25 cellular contexts compared by ENCODE assay signal in the genomic region with DNA sequence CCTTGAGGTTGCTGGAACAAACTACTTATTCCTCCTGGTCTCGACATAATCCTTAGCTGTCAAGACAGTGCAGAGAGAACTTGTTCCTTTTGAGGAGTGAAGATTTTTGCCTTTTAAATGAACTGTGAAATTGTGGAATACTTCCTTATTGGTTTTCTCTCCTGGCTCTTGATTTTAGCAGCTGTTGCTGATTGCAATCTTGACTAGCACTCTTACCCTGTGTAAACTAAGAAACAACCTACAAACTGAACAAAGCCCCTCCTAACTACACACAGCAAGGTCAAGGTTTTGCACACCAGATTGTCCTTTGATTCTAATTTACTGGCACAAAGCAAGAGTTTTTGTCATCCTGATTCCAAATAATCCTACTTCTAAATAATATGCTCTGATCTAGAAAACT.
"Had no signal": no experiment of that assay in that cellular context is flagged by ENCODE, and none has a peak within 500 bp of the region (broad histone marks: within the 10 kb centered on the region; RNA-seq: fewer than 3 reads in every experiment).

No MANE protein-coding gene starts in this region.

- ATAC-seq: activated T-helper 17 cell treated with anti-CD3 and anti-CD28 coated beads, Interleukin-2, amount 50 U/mL, for 72 hours; K562; T-helper 17 cell had no signal

- H3K27ac ChIP-seq: brain microvascular endothelial cell, Peyer's patch, RWPE1, SJSA1 had no signal

- H3K36me3 ChIP-seq: brain microvascular endothelial cell, Peyer's patch, SJSA1 had no signal

- H3K4me1 ChIP-seq: SJSA1 had no signal

- H3K27me3 ChIP-seq: brain microvascular endothelial cell, Peyer's patch, SJSA1 had no signal

- H3K9me3 ChIP-seq: Peyer's patch, SJSA1 had no signal

- DNase-seq: activated B cell treated with CpG ODN at 0.5 μM for 24 hours; activated CD4-positive, alpha-beta memory T cell treated with anti-CD3 and anti-CD28 coated beads, Interleukin-2, amount 10 ng/mL, durations not matched to agents 7 days and 5 days; activated CD4-positive, alpha-beta T cell treated with anti-CD3 and anti-CD28 coated beads for 1 hour; activated CD4-positive, alpha-beta T cell treated with anti-CD3 and anti-CD28 coated beads, Interleukin-2, amount 10 ng/mL, durations not matched to agents 7 days and 5 days; activated CD8-positive, alpha-beta memory T cell treated with anti-CD3 and anti-CD28 coated beads, Interleukin-2, amount 50 U/mL, for 4 hours; activated gamma-delta T cell treated with Interleukin-2 at 50 U/mL for 16 hours; activated naive CD4-positive, alpha-beta T cell treated with anti-CD3 and anti-CD28 coated beads, Interleukin-2, amount 50 U/mL, for 16 hours; brain microvascular endothelial cell; cerebellar nuclear complex; Karpas-422; MM.1S; NCI-H1105 treated with DMSO at 0.1 percent for 48 hours; NCI-H1436 treated with DMSO at 0.1 percent for 48 hours; NCI-H187 treated with DMSO at 0.1 percent for 48 hours; NCI-H2081 treated with DMSO at 0.1 percent for 48 hours; NCI-H446; NCI-H524; Peyer's patch; Right ventricle myocardium superior; T-helper 17 cell; T-helper 9 cell had no signal

- H3K27me3 Mint-ChIP-seq: activated B cell treated with CpG ODN at 0.5 μM for 24 hours; activated CD4-positive, alpha-beta memory T cell treated with anti-CD3 and anti-CD28 coated beads, Interleukin-2, amount 10 ng/mL, durations not matched to agents 7 days and 5 days; activated CD4-positive, alpha-beta T cell treated with anti-CD3 and anti-CD28 coated beads, Interleukin-2, amount 10 ng/mL, durations not matched to agents 7 days and 5 days; activated T-helper 17 cell treated with anti-CD3 and anti-CD28 coated beads, Interleukin-2, amount 50 U/mL, for 72 hours; T-helper 17 cell had no signal

- H3K4me1 Mint-ChIP-seq: activated B cell treated with CpG ODN at 0.5 μM for 24 hours; activated T-helper 17 cell treated with anti-CD3 and anti-CD28 coated beads, Interleukin-2, amount 50 U/mL, for 72 hours had no signal

- H3K4me3 ChIP-seq: K562, Peyer's patch, SJSA1 had no signal

- H3K27ac Mint-ChIP-seq: activated B cell treated with CpG ODN at 0.5 μM for 24 hours; activated CD4-positive, alpha-beta memory T cell treated with anti-CD3 and anti-CD28 coated beads, Interleukin-2, amount 10 ng/mL, durations not matched to agents 7 days and 5 days; activated T-helper 17 cell treated with anti-CD3 and anti-CD28 coated beads, Interleukin-2, amount 50 U/mL, for 72 hours; T-helper 17 cell had no signal

- H3K4me3 Mint-ChIP-seq: activated B cell treated with CpG ODN at 0.5 μM for 24 hours; activated CD4-positive, alpha-beta memory T cell treated with anti-CD3 and anti-CD28 coated beads, Interleukin-2, amount 10 ng/mL, durations not matched to agents 7 days and 5 days; activated CD4-positive, alpha-beta T cell treated with anti-CD3 and anti-CD28 coated beads, Interleukin-2, amount 10 ng/mL, durations not matched to agents 7 days and 5 days; activated T-helper 17 cell treated with anti-CD3 and anti-CD28 coated beads, Interleukin-2, amount 50 U/mL, for 72 hours; T-helper 17 cell had no signal

- H3K9me3 Mint-ChIP-seq: activated B cell treated with CpG ODN at 0.5 μM for 24 hours; activated CD4-positive, alpha-beta memory T cell treated with anti-CD3 and anti-CD28 coated beads, Interleukin-2, amount 10 ng/mL, durations not matched to agents 7 days and 5 days; activated CD4-positive, alpha-beta T cell treated with anti-CD3 and anti-CD28 coated beads, Interleukin-2, amount 10 ng/mL, durations not matched to agents 7 days and 5 days; activated T-helper 17 cell treated with anti-CD3 and anti-CD28 coated beads, Interleukin-2, amount 50 U/mL, for 72 hours had no signal
